8 cellular contexts compared by ENCODE assay signal in genomic region chr4:62709618-62710252, GRCh38.
A peak's percentile ranks its signal among the peaks of the same experiment; 100 is the strongest.
DNase-seq lines count a peak whose midpoint lies in the region; ATAC-seq, FAIRE-seq and TF ChIP-seq lines count a peak whose summit lies in the region.

No MANE protein-coding gene starts in this region.

- H3F3A ChIP-seq in Loucy (ENCODE audit: low read depth), result no peaks in the 10 kb centered on the region
- no peaks in the 10 kb centered on the region for H3F3A ChIP-seq in SK-N-SH (replicated peaks; ENCODE audit: insufficient read depth)

- H3K36me3 ChIP-seq in Loucy (ENCODE audit: insufficient read depth, low read length) (no peaks in the 10 kb centered on the region), SK-N-SH (replicated peaks in 1 of 2; ENCODE audit: control insufficient read depth in 1 of 2, insufficient read depth in 2 of 2, low read length in 1 of 2) (no peaks in the 10 kb centered on the region), small intestine (ENCODE audit: control insufficient read depth in 2 of 2, insufficient read depth in 2 of 2, low read length in 2 of 2) (no peaks in the 10 kb centered on the region)

- POLR2A ChIA-PET in SK-N-SH (lab: Yijun Ruan, JAX), result no interaction called here
- POLR2A ChIA-PET in activated CD4-positive, alpha-beta memory T cell treated with anti-CD3 and anti-CD28 coated beads for 36 hours (lab: Charles Lee), result no interaction called here

- no peaks in the 10 kb centered on the region for H3K27me3 Mint-ChIP-seq in activated CD4-positive, alpha-beta memory T cell treated with anti-CD3 and anti-CD28 coated beads for 36 hours

- no peaks in the 10 kb centered on the region for H3K36me3 Mint-ChIP-seq in activated CD4-positive, alpha-beta memory T cell treated with anti-CD3 and anti-CD28 coated beads for 36 hours

- H3K9me3 ChIP-seq in Loucy (ENCODE audit: insufficient read depth, low read depth, low read length), result no peaks in the 10 kb centered on the region
- no peaks in the 10 kb centered on the region for H3K9me3 ChIP-seq in SK-N-SH
- no peaks in the 10 kb centered on the region for H3K9me3 ChIP-seq in small intestine (ENCODE audit: control insufficient read depth, low read depth)

- H3K4me2 ChIP-seq in Loucy (ENCODE audit: low read depth, low read length, poor library complexity, severe bottlenecking) (peak overlapping the region; percentile 54), SK-N-SH (peak overlapping the region; percentile 46; the same call in 1 of the 2 replicates)

- H3K4me1 ChIP-seq in Loucy (ENCODE audit: insufficient read depth, low read length, poor library complexity, severe bottlenecking) (peaks cover 3% of the 10 kb centered on the region), SK-N-SH (ENCODE audit: control insufficient read depth in 1 of 2, insufficient read depth in 2 of 2, low read depth in 1 of 2, low read length in 1 of 2) (no peaks in the 10 kb centered on the region), small intestine (ENCODE audit: control insufficient read depth in 2 of 2, insufficient read depth in 1 of 2, low read depth in 1 of 2, low read length in 1 of 2) (no peaks in the 10 kb centered on the region)

- no peak overlapping the region for H3K9ac ChIP-seq in Loucy (ENCODE audit: low read depth, low read length, poor library complexity, severe bottlenecking)
- no peak overlapping the region for H3K9ac ChIP-seq in SK-N-SH

- no peak for TF ChIP-seq EP300 in SK-N-SH (IDR thresholded peaks at IDR 0.05; ENCODE audit: borderline replicate concordance in 1 of 2, low read depth in 1 of 2, low read length in 1 of 2)

- H3K4me3 ChIP-seq in Loucy (ENCODE audit: low read length, poor library complexity, severe bottlenecking) (peak overlapping the region; percentile 53), SK-N-SH (ENCODE audit: low read depth in 2 of 2, low read length in 1 of 2) (peak overlapping the region; percentile 17 to 27; a peak in 2 of 4 replicates), small intestine (ENCODE audit: low read depth in 1 of 2, low read length in 2 of 2) (no peak overlapping the region)

- peak; percentile 57 for FAIRE-seq in small intestine (lab: Jason Lieb, UNC)

- CTCF ChIA-PET in SK-N-SH (lab: Yijun Ruan, JAX), result interaction anchor here (0.6 to 2.9 kb wide), 7 partner anchors 12 to 1904 kb away, joined by 3 to 19 read pairs (median 3); no protein-coding TSS in a partner anchor
- CTCF ChIA-PET in activated CD4-positive, alpha-beta memory T cell treated with anti-CD3 and anti-CD28 coated beads for 36 hours (lab: Charles Lee), result no interaction called here

- H3K27ac Mint-ChIP-seq in activated CD4-positive, alpha-beta memory T cell treated with anti-CD3 and anti-CD28 coated beads for 36 hours, result no peak overlapping the region

- H3K9me2 ChIP-seq in Loucy (replicated peaks; ENCODE audit: low read depth, low read length), result no peaks in the 10 kb centered on the region
- no peaks in the 10 kb centered on the region for H3K9me2 ChIP-seq in SK-N-SH

- intact Hi-C loops in activated CD4-positive, alpha-beta memory T cell treated with anti-CD3 and anti-CD28 coated beads for 36 hours (cut with micrococcal nuclease), result no loop called here

- ATAC-seq in HG03108 (IDR thresholded peaks at IDR 0.05; ENCODE audit: unreplicated experiment), result no peak

- H3K4me1 Mint-ChIP-seq in activated CD4-positive, alpha-beta memory T cell treated with anti-CD3 and anti-CD28 coated beads for 36 hours (ENCODE audit: low read depth), result no peaks in the 10 kb centered on the region

- H3K27me3 ChIP-seq in Loucy (ENCODE audit: insufficient read depth, low read length, poor library complexity, severe bottlenecking) (no peaks in the 10 kb centered on the region), SK-N-SH (ENCODE audit: insufficient read depth) (no peaks in the 10 kb centered on the region), small intestine (ENCODE audit: control insufficient read depth in 2 of 2, insufficient read depth in 2 of 2, low read length in 2 of 2) (no peaks in the 10 kb centered on the region)

- H2AFZ ChIP-seq in Loucy (ENCODE audit: low read length), result peak overlapping the region; percentile 18; the same call in 1 of the 2 replicates
- peak overlapping the region; percentile 67 for H2AFZ ChIP-seq in SK-N-SH (ENCODE audit: low read depth)

- no peak overlapping the region for H3K4me3 Mint-ChIP-seq in activated CD4-positive, alpha-beta memory T cell treated with anti-CD3 and anti-CD28 coated beads for 36 hours

- 51% methylated on average over 3 of the region's 3 CpGs for WGBS in SK-N-SH (ENCODE audit: low lambda C conversion rate)
- 39 to 44% (median 42%) methylated on average over 3 of the region's 3 CpGs for WGBS in small intestine, 3 donors

- H3K27ac ChIP-seq in SK-N-SH (ENCODE audit: low read depth in 2 of 2, low read length in 1 of 2) (no peak overlapping the region), small intestine (ENCODE audit: low read depth in 1 of 2, low read length in 1 of 2) (no peak overlapping the region)

- TF ChIP-seq RAD21 in SK-N-SH (IDR thresholded peaks at IDR 0.05; ENCODE audit: low read length), result peak; percentile 84

- H3K79me2 ChIP-seq in Loucy (ENCODE audit: insufficient read depth, low read length) (no peaks in the 10 kb centered on the region), SK-N-SH (ENCODE audit: insufficient read depth) (no peaks in the 10 kb centered on the region)

- no peaks in the 10 kb centered on the region for H4K20me1 ChIP-seq in Loucy (ENCODE audit: insufficient read depth, low read length, poor library complexity, severe bottlenecking)
- H4K20me1 ChIP-seq in SK-N-SH (ENCODE audit: insufficient read depth), result no peaks in the 10 kb centered on the region

- peak; percentile 26; the same call in 1 of the 3 replicates for TF ChIP-seq CTCF in GM12872 (IDR thresholded peaks at IDR 0.05; ENCODE audit: insufficient read depth, low read depth, low read length)
- TF ChIP-seq CTCF in Loucy (conservative IDR thresholded peaks at IDR 0.05; ENCODE audit: low read length), result peak; percentile 85
- peak; percentile 76 for TF ChIP-seq CTCF in SK-N-SH (IDR thresholded peaks at IDR 0.05)

- DNase-seq in SK-N-SH, result peak; percentile 16
- peak; percentile 43 for DNase-seq in glomerular visceral epithelial cell (ENCODE audit: extremely low spot score)
- DNase-seq in small intestine, result peak; percentile 45
- no peak for DNase-seq in activated T-cell treated with anti-CD3 and anti-CD28 coated beads, Interleukin-2, amount 50 U/mL, for 1 hour
- DNase-seq in activated CD4-positive, alpha-beta memory T cell treated with anti-CD3 and anti-CD28 coated beads for 36 hours, result no peak

- H3K9me3 Mint-ChIP-seq in activated CD4-positive, alpha-beta memory T cell treated with anti-CD3 and anti-CD28 coated beads for 36 hours, result peaks cover 13% of the 10 kb centered on the region

TF ChIP-seq in SK-N-SH, 30 proteins besides CTCF, POLR2A, EP300 and RAD21:
- TF ChIP-seq JUND (IDR thresholded peaks at IDR 0.05), result no peak
- TF ChIP-seq SMC3 (IDR thresholded peaks at IDR 0.05; ENCODE audit: low read depth, low read length), result peak; percentile 49; the same call in 1 of the 2 replicates
- TF ChIP-seq USF2 (IDR thresholded peaks at IDR 0.05; ENCODE audit: borderline replicate concordance, low read depth, low read length), result no peak

Comparison
In these comparisons a context has a peak if more than half of its experiments do, and no peak if none do; other contexts are left out.
1. CTCF ChIP-seq: peak in every context shown above with its lines; median percentile 85 in Loucy; 76 in SK-N-SH; 26 in GM12872.
2. H3K4me3 ChIP-seq: peak in Loucy (single experiment) and SK-N-SH (2 of 2); none in small intestine (0 of 2).
3. DNase-seq: peak in SK-N-SH (single experiment), glomerular visceral epithelial cell (single experiment) and small intestine (single experiment); none in activated T-cell treated with anti-CD3 and anti-CD28 coated beads, Interleukin-2, amount 50 U/mL, for 1 hour (single experiment) and activated CD4-positive, alpha-beta memory T cell treated with anti-CD3 and anti-CD28 coated beads for 36 hours (single experiment).